ENCODE assay signal across 9 cellular contexts in the genomic region with DNA sequence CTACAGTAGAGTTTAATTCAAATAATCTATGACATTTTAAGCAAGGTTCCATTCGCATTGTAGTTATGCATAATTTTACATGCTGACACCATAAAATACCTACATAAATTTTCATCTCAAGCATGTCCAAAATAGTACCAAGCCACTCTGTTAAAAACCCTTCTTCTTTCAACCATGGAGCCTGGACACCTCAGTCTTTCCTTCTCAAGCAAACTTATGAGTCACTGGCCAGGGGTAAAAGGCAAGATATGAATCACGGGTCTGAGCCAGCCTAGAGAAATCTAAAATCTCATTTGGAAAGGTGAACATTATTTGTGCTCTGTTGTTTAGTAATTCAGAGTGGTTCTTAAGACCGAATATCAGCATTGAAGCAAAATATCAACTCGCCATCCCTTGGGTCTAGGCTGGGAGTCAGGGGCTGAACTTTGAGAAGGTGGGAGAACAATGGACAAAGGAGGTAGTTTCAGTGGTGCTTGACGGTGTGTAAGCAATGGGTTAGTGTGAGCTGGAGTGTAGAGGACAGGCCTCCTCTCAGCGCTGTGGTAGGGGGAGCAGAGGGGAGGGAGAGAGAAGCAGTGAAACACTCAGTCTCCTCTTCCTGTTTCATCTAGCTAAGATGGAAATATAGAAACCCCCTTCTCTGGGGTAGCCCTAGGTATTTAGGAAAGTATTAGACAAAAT. TPM values are rescaled to one million over a fixed set of nuclear protein-coding genes. Genes with fewer than 3 reads are reported as not detected.
A peak's percentile ranks its signal among the peaks of the same experiment; 100 is the strongest.
DNase-seq lines count a peak whose midpoint lies in the region; ATAC-seq and TF ChIP-seq lines count a peak whose summit lies in the region.
"Had no signal": no experiment of that assay in that cellular context is flagged by ENCODE, and none has a peak within 500 bp of the region (broad histone marks: within the 10 kb centered on the region; RNA-seq: fewer than 3 reads in every experiment).

No MANE protein-coding gene starts in this region.

- H2AFZ ChIP-seq in OCI-LY7 (ENCODE audit: low read length): no peak overlapping the region

- H3K27me3 ChIP-seq in kidney epithelial cell (ENCODE audit: control insufficient read depth, insufficient read depth, low read length): no peaks in the 10 kb centered on the region

- no peaks in the 10 kb centered on the region for H3K4me1 ChIP-seq in OCI-LY7 (ENCODE audit: insufficient read depth, low read length, poor library complexity, severe bottlenecking)

- intact Hi-C loops in OCI-LY7 (cut with micrococcal nuclease; ENCODE audit: unreplicated experiment): no loop called here

- no peaks in the 10 kb centered on the region for H3K9me2 ChIP-seq in OCI-LY7 (ENCODE audit: insufficient read depth, low read length)

- POLR2A ChIA-PET in OCI-LY7 (lab: Charles Lee): no interaction called here

- H3K4me3 ChIP-seq in kidney epithelial cell (ENCODE audit: low read depth, low read length): no peak overlapping the region
- no peak overlapping the region for H3K4me3 ChIP-seq in OCI-LY7 (ENCODE audit: low read depth, low read length, poor library complexity, severe bottlenecking)

- no peak overlapping the region for H3K27ac ChIP-seq in OCI-LY7 (ENCODE audit: low read depth, low read length, poor library complexity, severe bottlenecking)

- CTCF ChIA-PET in OCI-LY7 (lab: Charles Lee; ENCODE audit: unreplicated experiment): no interaction called here

- TF ChIP-seq POLR2A in GM18505 (IDR thresholded peaks at IDR 0.05; ENCODE audit: borderline replicate concordance, extremely low read depth, insufficient read depth, insufficient read length): no peak

- no peak for TF ChIP-seq CTCF in kidney epithelial cell (IDR thresholded peaks at IDR 0.05; ENCODE audit: insufficient read depth, low read length, poor library complexity, severe bottlenecking)
- no peak for TF ChIP-seq CTCF in OCI-LY7 (conservative IDR thresholded peaks at IDR 0.05; ENCODE audit: low read length)

- BruUV-seq in OCI-LY7 (replicated peaks; lab: Mats Ljungman, UMichigan): no TSS peak

- DNase-seq in kidney epithelial cell (ENCODE audit: low read depth) (peak; percentile 7), iPS-NIHi11 (ENCODE audit: low spot score) (no peak), H4 (ENCODE audit: low spot score) (no peak), OCI-LY7 (ENCODE audit: low spot score) (no peak)
- no peak for DNase-seq in activated T-cell treated with anti-CD3 and anti-CD28 coated beads, Interleukin-2, amount 50 U/mL, for 48 hours

- no peak overlapping the region for H3K4me2 ChIP-seq in OCI-LY7 (ENCODE audit: low read length)

- no peaks in the 10 kb centered on the region for H3K36me3 ChIP-seq in kidney epithelial cell (ENCODE audit: control insufficient read depth, insufficient read depth, low read length)
- no peaks in the 10 kb centered on the region for H3K36me3 ChIP-seq in OCI-LY7 (ENCODE audit: insufficient read depth, low read length)

- H3K9me3 ChIP-seq in OCI-LY7 (ENCODE audit: low read length): no peaks in the 10 kb centered on the region

- ATAC-seq in GM18505 (IDR thresholded peaks at IDR 0.05; ENCODE audit: unreplicated experiment) (peak; percentile 92), GM21723 (IDR thresholded peaks at IDR 0.05; ENCODE audit: unreplicated experiment) (peak; percentile 82), HG03520 (IDR thresholded peaks at IDR 0.05; ENCODE audit: unreplicated experiment) (peak; percentile 83)
- ATAC-seq: Panc1 had no signal

- no peaks in the 10 kb centered on the region for H4K20me1 ChIP-seq in OCI-LY7 (ENCODE audit: insufficient read depth, low read length)

- no peaks in the 10 kb centered on the region for H3K79me2 ChIP-seq in OCI-LY7 (ENCODE audit: insufficient read depth, low read depth, low read length)

RNA-seq across cellular contexts. Expression of a gene that starts 19.1 kb away (rescaled TPM):
- 9.2 and 9.4 TPM in 2 replicates for total RNA-seq in kidney epithelial cell
- total RNA-seq in H4 (2014; rRNA removed; shearing (Covaris generic)): 5.7 and 8.4 TPM in 2 replicates
- 6.9 and 7.5 TPM in 2 replicates for total RNA-seq in OCI-LY7 (2014; rRNA removed; shearing (Covaris generic))
- 7.9 and 13.0 TPM in 2 replicates for total RNA-seq in OCI-LY7 (2022)
